Comparison of ENCODE assay signal across 8 cellular contexts in genomic region chr12:31234955-31235867, GRCh38.
A peak's percentile ranks its signal among the peaks of the same experiment; 100 is the strongest.
DNase-seq lines count a peak whose midpoint lies in the region; ATAC-seq and TF ChIP-seq lines count a peak whose summit lies in the region.

No MANE protein-coding gene starts in this region.

- H3K9me3 ChIP-seq in T-helper 17 cell (ENCODE audit: control insufficient read depth, low read length, poor library complexity, severe bottlenecking) = no peaks in the 10 kb centered on the region

- peak; percentile 70 for TF ChIP-seq CTCF in fibroblast of villous mesenchyme (IDR thresholded peaks at IDR 0.05; ENCODE audit: insufficient read depth, low read depth, low read length)

- H3K27me3 Mint-ChIP-seq in T-helper 17 cell = peaks cover 77% of the 10 kb centered on the region

- peak; percentile 63 for DNase-seq in AG08396 (ENCODE audit: low spot score)
- DNase-seq in RPMI8226 = peak; percentile 69
- DNase-seq in fibroblast of villous mesenchyme (ENCODE audit: low read depth) = peak; percentile 44
- DNase-seq in retina = peak; percentile 62
- no peak for DNase-seq in NOMO-1 (lab: John Stamatoyannopoulos, UW; ENCODE audit: unreplicated experiment in 2 of 2)
- DNase-seq in T-helper 17 cell = no peak

- H3K4me3 Mint-ChIP-seq in T-helper 17 cell = no peak overlapping the region

- peaks cover 6% of the 10 kb centered on the region for H3K36me3 Mint-ChIP-seq in T-helper 17 cell (ENCODE audit: low read depth)

- no peak for ATAC-seq in GM19452 (IDR thresholded peaks at IDR 0.05; ENCODE audit: unreplicated experiment)
- ATAC-seq in T-helper 17 cell = no peak

- H3K4me3 ChIP-seq in fibroblast of villous mesenchyme (ENCODE audit: low read depth, low read length) = no peak overlapping the region

- peaks cover 11% of the 10 kb centered on the region for H3K4me1 Mint-ChIP-seq in T-helper 17 cell

- H3K27ac Mint-ChIP-seq in T-helper 17 cell = no peak overlapping the region

- no peak for TF ChIP-seq EP300 in Ishikawa (IDR thresholded peaks at IDR 0.05; ENCODE audit: borderline replicate concordance)

- TF ChIP-seq RAD21 in Ishikawa (IDR thresholded peaks at IDR 0.05; ENCODE audit: low read depth) = no peak; the same call in 1 of the 2 replicates

TF ChIP-seq in Ishikawa, 13 proteins besides CTCF, POLR2A, EP300 and RAD21:
- TF ChIP-seq TAF1 (IDR thresholded peaks at IDR 0.05; ENCODE audit: low read depth) (no peak), REST (IDR thresholded peaks at IDR 0.05; ENCODE audit: low read depth) (no peak), TCF12 (IDR thresholded peaks at IDR 0.05; ENCODE audit: low read depth) (0 out of 2 replicates have a peak, but pooled peaks have one; percentile 4)
- TF ChIP-seq, protein P1, sequence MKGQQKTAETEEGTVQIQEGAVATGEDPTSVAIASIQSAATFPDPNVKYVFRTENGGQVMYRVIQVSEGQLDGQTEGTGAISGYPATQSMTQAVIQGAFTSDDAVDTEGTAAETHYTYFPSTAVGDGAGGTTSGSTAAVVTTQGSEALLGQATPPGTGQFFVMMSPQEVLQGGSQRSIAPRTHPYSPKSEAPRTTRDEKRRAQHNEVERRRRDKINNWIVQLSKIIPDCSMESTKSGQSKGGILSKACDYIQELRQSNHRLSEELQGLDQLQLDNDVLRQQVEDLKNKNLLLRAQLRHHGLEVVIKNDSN (IDR thresholded peaks at IDR 0.05) = no peak

Comparison
In these comparisons a context has a peak if more than half of its experiments do, and no peak if none do; other contexts are left out.
1. DNase-seq: peak in AG08396 (single experiment), RPMI8226 (single experiment), fibroblast of villous mesenchyme (single experiment) and retina (single experiment); none in NOMO-1 (0 of 2) and T-helper 17 cell (0 of 3).